Comparison of ENCODE assay signal across 23 cellular contexts in genomic region chr1:84967666-84968065, GRCh38. TPM values are rescaled to one million over a fixed set of nuclear protein-coding genes. Genes with fewer than 3 reads are reported as not detected.
DNase-seq lines count a peak whose midpoint lies in the region; ATAC-seq and TF ChIP-seq lines count a peak whose summit lies in the region.
"Had no signal": no experiment of that assay in that cellular context is flagged by ENCODE, and none has a peak within 500 bp of the region (broad histone marks: within the 10 kb centered on the region; RNA-seq: fewer than 3 reads in every experiment).

No MANE protein-coding gene starts in this region.

- in situ Hi-C loops in transverse colon (cut with MboI; ENCODE audit: low pct_ligation_motif_present in 1 of 4, low pct_unique_long_range_greater_than_20kb in 1 of 4, low sequenced_read_pairs in 3 of 4) = loop anchor here in 1 of 4 donors (25.0 kb wide), 1 partner anchor 270 kb away; no protein-coding TSS in a partner anchor

- no peak for TF ChIP-seq CTCF in natural killer cell (IDR thresholded peaks at IDR 0.05)
- TF ChIP-seq CTCF in transverse colon (IDR thresholded peaks at IDR 0.05) = no peak
- no peak for TF ChIP-seq CTCF in CD8-positive, alpha-beta T cell (IDR thresholded peaks at IDR 0.05)

- 50 to 54% methylated on average over 1 of the region's 1 CpG for WGBS in transverse colon (ENCODE audit: low coverage in 1 of 2), 2 donors

- intact Hi-C loops in natural killer cell (cut with micrococcal nuclease) = no loop called here
- intact Hi-C loops in activated T-helper 2 cell treated with anti-CD3 and anti-CD28 coated beads, Interferon-gamma antibody, Interleukin-2, Interleukin-4, amounts not matched to agents 10 μg/mL and 5 μg/mL and 100 μg/mL, durations not matched to agents 14 hours and 24 hours and 36 hours (cut with micrococcal nuclease) = no loop called here
- intact Hi-C loops in transverse colon (cut with DNase I; ENCODE audit: low total_unique reads) = no loop called here
- intact Hi-C loops in CD8-positive, alpha-beta T cell (cut with DNase I, micrococcal nuclease) = no loop called here

- peaks cover 0 to 34% of the 10 kb centered on the region in 2 donors for H3K4me1 Mint-ChIP-seq in natural killer cell treated with Interleukin-12 subunit alpha and Interleukin-12 subunit beta and Interleukin-15 and Interleukin-18, amount 100 ng/mL, for 72 hours (ENCODE audit: low read depth in 2 of 2)
- no peaks in the 10 kb centered on the region for H3K4me1 Mint-ChIP-seq in natural killer cell
- H3K4me1 Mint-ChIP-seq in activated T-helper 2 cell treated with anti-CD3 and anti-CD28 coated beads, Interferon-gamma antibody, Interleukin-2, Interleukin-4, amounts not matched to agents 10 μg/mL and 5 μg/mL and 100 μg/mL, durations not matched to agents 14 hours and 24 hours and 36 hours (ENCODE audit: low read depth) = peaks cover 46% of the 10 kb centered on the region
- peaks cover 50% of the 10 kb centered on the region for H3K4me1 Mint-ChIP-seq in stimulated activated effector memory CD8-positive, alpha-beta T cell treated with anti-CD3 and anti-CD28 coated beads, Interleukin-12 subunit alpha, Interleukin-12 subunit beta, amount 100 ng/mL, for 72 hours
- H3K4me1 Mint-ChIP-seq in CD8-positive, alpha-beta T cell (ENCODE audit: low read depth) = peaks cover 10% of the 10 kb centered on the region

- no peak overlapping the region for H3K4me3 ChIP-seq in transverse colon
- no peak overlapping the region for H3K4me3 ChIP-seq in H7 (ENCODE audit: insufficient read depth, low read depth, low read length)
- no peak overlapping the region for H3K4me3 ChIP-seq in CD8-positive, alpha-beta T cell (ENCODE audit: low read depth, low read length)
- H3K4me3 ChIP-seq: A549; BLaER1 treated with 17β-estradiol and CSF1 and Interleukin-3, amounts not matched to agents 10 nM and 100 nM had no signal

- H3K9me3 Mint-ChIP-seq in natural killer cell treated with Interleukin-12 subunit alpha and Interleukin-12 subunit beta and Interleukin-15 and Interleukin-18, amount 100 ng/mL, for 72 hours = no peaks in the 10 kb centered on the region
- no peaks in the 10 kb centered on the region for H3K9me3 Mint-ChIP-seq in natural killer cell
- H3K9me3 Mint-ChIP-seq in activated T-helper 2 cell treated with anti-CD3 and anti-CD28 coated beads, Interferon-gamma antibody, Interleukin-2, Interleukin-4, amounts not matched to agents 10 μg/mL and 5 μg/mL and 100 μg/mL, durations not matched to agents 14 hours and 24 hours and 36 hours = no peaks in the 10 kb centered on the region
- no peaks in the 10 kb centered on the region for H3K9me3 Mint-ChIP-seq in stimulated activated effector memory CD8-positive, alpha-beta T cell treated with anti-CD3 and anti-CD28 coated beads, Interleukin-12 subunit alpha, Interleukin-12 subunit beta, amount 100 ng/mL, for 72 hours
- H3K9me3 Mint-ChIP-seq in CD8-positive, alpha-beta T cell = no peaks in the 10 kb centered on the region
- H3K9me3 Mint-ChIP-seq: CD4-positive, alpha-beta T cell had no signal

- H3K9me3 ChIP-seq in transverse colon = no peaks in the 10 kb centered on the region
- no peaks in the 10 kb centered on the region for H3K9me3 ChIP-seq in CD8-positive, alpha-beta T cell (ENCODE audit: low read length)
- H3K9me3 ChIP-seq: A549; BE2C; BLaER1 treated with 17β-estradiol and CSF1 and Interleukin-3, amounts not matched to agents 10 nM and 100 nM had no signal

- H3K4me3 Mint-ChIP-seq in natural killer cell treated with Interleukin-12 subunit alpha and Interleukin-12 subunit beta and Interleukin-15 and Interleukin-18, amount 100 ng/mL, for 72 hours = peak overlapping the region; percentile 25
- no peak overlapping the region for H3K4me3 Mint-ChIP-seq in natural killer cell
- H3K4me3 Mint-ChIP-seq in activated T-helper 2 cell treated with anti-CD3 and anti-CD28 coated beads, Interferon-gamma antibody, Interleukin-2, Interleukin-4, amounts not matched to agents 10 μg/mL and 5 μg/mL and 100 μg/mL, durations not matched to agents 14 hours and 24 hours and 36 hours (ENCODE audit: low read depth) = no peak overlapping the region
- no peak overlapping the region for H3K4me3 Mint-ChIP-seq in stimulated activated effector memory CD8-positive, alpha-beta T cell treated with anti-CD3 and anti-CD28 coated beads, Interleukin-12 subunit alpha, Interleukin-12 subunit beta, amount 100 ng/mL, for 72 hours
- no peak overlapping the region for H3K4me3 Mint-ChIP-seq in CD8-positive, alpha-beta T cell
- H3K4me3 Mint-ChIP-seq: CD14-positive monocyte; CD4-positive, alpha-beta T cell had no signal

- H3K27ac ChIP-seq in transverse colon = peak overlapping the region; percentile 20 to 78 (median 62)
- H3K27ac ChIP-seq in CD8-positive, alpha-beta T cell (ENCODE audit: low read depth, low read length) = no peak overlapping the region
- H3K27ac ChIP-seq: A549; BLaER1 treated with 17β-estradiol and CSF1 and Interleukin-3, amounts not matched to agents 10 nM and 100 nM had no signal

- DNase-seq in natural killer cell treated with Interleukin-12 subunit alpha and Interleukin-12 subunit beta and Interleukin-15 and Interleukin-18, amount 100 ng/mL, for 72 hours (ENCODE audit: low spot score) = no peak
- DNase-seq in natural killer cell (no peak), transverse colon (no peak), H7 (no peak)
- DNase-seq in activated T-helper 2 cell treated with anti-CD3 and anti-CD28 coated beads, Interferon-gamma antibody, Interleukin-2, Interleukin-4, amounts not matched to agents 10 μg/mL and 5 μg/mL and 100 μg/mL, durations not matched to agents 14 hours and 24 hours and 36 hours (ENCODE audit: low spot score) = no peak
- no peak for DNase-seq in stimulated activated effector memory CD8-positive, alpha-beta T cell treated with anti-CD3 and anti-CD28 coated beads, Interleukin-12 subunit alpha, Interleukin-12 subunit beta, amount 100 ng/mL, for 72 hours (ENCODE audit: low spot score in 2 of 2)
- DNase-seq in CD8-positive, alpha-beta T cell = no peak
- DNase-seq: 8988T; ACHN; AML-193; BE2C; Calu3; CD4-positive, alpha-beta T cell; COR-L47; DMS53; DMS79 treated with DMSO at 0.1 percent for 48 hours; GF-D8; GOT3; HCEC 1CT had no signal

- H3K36me3 ChIP-seq in transverse colon (no peaks in the 10 kb centered on the region), H7 (replicated peaks; ENCODE audit: control insufficient read depth, insufficient read depth, low read length) (no peaks in the 10 kb centered on the region)
- no peaks in the 10 kb centered on the region for H3K36me3 ChIP-seq in CD8-positive, alpha-beta T cell (ENCODE audit: insufficient read depth, low read length)
- H3K36me3 ChIP-seq: BE2C; BLaER1 treated with 17β-estradiol and CSF1 and Interleukin-3, amounts not matched to agents 10 nM and 100 nM had no signal

- no peak for TF ChIP-seq EP300 in transverse colon (IDR thresholded peaks at IDR 0.05; ENCODE audit: low read depth)

- peaks cover 0 to 39% (median 23%) of the 10 kb centered on the region in 4 donors for H3K4me1 ChIP-seq in transverse colon
- H3K4me1 ChIP-seq in CD8-positive, alpha-beta T cell (ENCODE audit: insufficient read depth, low read length) = no peaks in the 10 kb centered on the region
- H3K4me1 ChIP-seq: A549, BE2C had no signal

- POLR2A ChIA-PET in CD8-positive, alpha-beta T cell (lab: Charles Lee) = no interaction called here

- no peaks in the 10 kb centered on the region for H3K27me3 Mint-ChIP-seq in natural killer cell treated with Interleukin-12 subunit alpha and Interleukin-12 subunit beta and Interleukin-15 and Interleukin-18, amount 100 ng/mL, for 72 hours
- peaks cover 0 to 3% of the 10 kb centered on the region in 2 donors for H3K27me3 Mint-ChIP-seq in natural killer cell (ENCODE audit: low read depth in 2 of 2)
- no peaks in the 10 kb centered on the region for H3K27me3 Mint-ChIP-seq in activated T-helper 2 cell treated with anti-CD3 and anti-CD28 coated beads, Interferon-gamma antibody, Interleukin-2, Interleukin-4, amounts not matched to agents 10 μg/mL and 5 μg/mL and 100 μg/mL, durations not matched to agents 14 hours and 24 hours and 36 hours (ENCODE audit: low read depth)
- no peaks in the 10 kb centered on the region for H3K27me3 Mint-ChIP-seq in CD8-positive, alpha-beta T cell (ENCODE audit: low read depth)
- H3K27me3 Mint-ChIP-seq: CD4-positive, alpha-beta T cell had no signal

- TF ChIP-seq POLR2A in transverse colon (IDR thresholded peaks at IDR 0.05) = no peak

- CTCF ChIA-PET in CD8-positive, alpha-beta T cell (lab: Charles Lee) = no interaction called here

- no peak for ATAC-seq in natural killer cell treated with Interleukin-12 subunit alpha and Interleukin-12 subunit beta and Interleukin-15 and Interleukin-18, amount 100 ng/mL, for 72 hours
- ATAC-seq in natural killer cell (no peak), HG02938 (IDR thresholded peaks at IDR 0.05; ENCODE audit: unreplicated experiment) (no peak)
- no peak for ATAC-seq in stimulated activated effector memory CD8-positive, alpha-beta T cell treated with anti-CD3 and anti-CD28 coated beads, Interleukin-12 subunit alpha, Interleukin-12 subunit beta, amount 100 ng/mL, for 72 hours
- no peak for ATAC-seq in CD8-positive, alpha-beta T cell
- ATAC-seq: A549 had no signal

- no peaks in the 10 kb centered on the region for H3K27me3 ChIP-seq in transverse colon
- H3K27me3 ChIP-seq in H7 (ENCODE audit: control insufficient read depth, insufficient read depth, low read length) = no peaks in the 10 kb centered on the region; the same call in 1 of the 2 replicates
- H3K27me3 ChIP-seq in CD8-positive, alpha-beta T cell (ENCODE audit: insufficient read depth, low read length) = no peaks in the 10 kb centered on the region
- H3K27me3 ChIP-seq: BE2C; BLaER1 treated with 17β-estradiol and CSF1 and Interleukin-3, amounts not matched to agents 10 nM and 100 nM had no signal

- peaks cover 16% of the 10 kb centered on the region for H3K36me3 Mint-ChIP-seq in natural killer cell treated with Interleukin-12 subunit alpha and Interleukin-12 subunit beta and Interleukin-15 and Interleukin-18, amount 100 ng/mL, for 72 hours
- no peaks in the 10 kb centered on the region for H3K36me3 Mint-ChIP-seq in natural killer cell
- H3K36me3 Mint-ChIP-seq in activated T-helper 2 cell treated with anti-CD3 and anti-CD28 coated beads, Interferon-gamma antibody, Interleukin-2, Interleukin-4, amounts not matched to agents 10 μg/mL and 5 μg/mL and 100 μg/mL, durations not matched to agents 14 hours and 24 hours and 36 hours (ENCODE audit: low read depth) = peaks cover 83% of the 10 kb centered on the region
- H3K36me3 Mint-ChIP-seq in stimulated activated effector memory CD8-positive, alpha-beta T cell treated with anti-CD3 and anti-CD28 coated beads, Interleukin-12 subunit alpha, Interleukin-12 subunit beta, amount 100 ng/mL, for 72 hours = peaks cover 63% of the 10 kb centered on the region
- H3K36me3 Mint-ChIP-seq in CD8-positive, alpha-beta T cell = peaks cover 8% of the 10 kb centered on the region

- peak overlapping the region; percentile 48 to 75 for H3K27ac Mint-ChIP-seq in natural killer cell treated with Interleukin-12 subunit alpha and Interleukin-12 subunit beta and Interleukin-15 and Interleukin-18, amount 100 ng/mL, for 72 hours
- no peak overlapping the region for H3K27ac Mint-ChIP-seq in natural killer cell
- peak overlapping the region; percentile 60 for H3K27ac Mint-ChIP-seq in activated T-helper 2 cell treated with anti-CD3 and anti-CD28 coated beads, Interferon-gamma antibody, Interleukin-2, Interleukin-4, amounts not matched to agents 10 μg/mL and 5 μg/mL and 100 μg/mL, durations not matched to agents 14 hours and 24 hours and 36 hours
- H3K27ac Mint-ChIP-seq in stimulated activated effector memory CD8-positive, alpha-beta T cell treated with anti-CD3 and anti-CD28 coated beads, Interleukin-12 subunit alpha, Interleukin-12 subunit beta, amount 100 ng/mL, for 72 hours = peak overlapping the region; percentile 74
- no peak overlapping the region for H3K27ac Mint-ChIP-seq in CD8-positive, alpha-beta T cell
- H3K27ac Mint-ChIP-seq: CD14-positive monocyte; CD4-positive, alpha-beta T cell had no signal

RNA-seq across cellular contexts. Expression of gene MCOLN2, which starts 29.2 kb away (rescaled TPM):
- total RNA-seq in natural killer cell treated with Interleukin-12 subunit alpha and Interleukin-12 subunit beta and Interleukin-15 and Interleukin-18, amount 100 ng/mL, for 72 hours = 100 to 1,000 TPM in 1 of 2 donors, 10 to 100 TPM in 1; 35.5 to 117 TPM
- total RNA-seq in natural killer cell (10 to 100 TPM in 1 of 3 donors, 1 to 10 TPM in 1, under 1 TPM in 1; 0.84 to 23.9 (median 3.8) TPM), transverse colon (100 to 1,000 TPM in 2 of 4 donors, 10 to 100 TPM in 2; 15.7 to 133 (median 82.7) TPM)
- total RNA-seq in activated T-helper 2 cell treated with anti-CD3 and anti-CD28 coated beads, Interferon-gamma antibody, Interleukin-2, Interleukin-4, amounts not matched to agents 10 μg/mL and 5 μg/mL and 100 μg/mL, durations not matched to agents 14 hours and 24 hours and 36 hours = 142 and 143 TPM in 2 replicates
- 0.38 and 0.70 TPM in 2 replicates for total RNA-seq in H7 (2014; rRNA removed; shearing (Covaris generic))
- total RNA-seq in CD8-positive, alpha-beta T cell = 10 to 100 TPM; 12.7 to 23.1 TPM

Comparison
In these comparisons a context has a peak if more than half of its experiments do, and no peak if none do; other contexts are left out.
1. H3K27ac Mint-ChIP-seq: peak in natural killer cell treated with Interleukin-12 subunit alpha and Interleukin-12 subunit beta and Interleukin-15 and Interleukin-18, amount 100 ng/mL, for 72 hours (2 of 2), activated T-helper 2 cell treated with anti-CD3 and anti-CD28 coated beads, Interferon-gamma antibody, Interleukin-2, Interleukin-4, amounts not matched to agents 10 μg/mL and 5 μg/mL and 100 μg/mL, durations not matched to agents 14 hours and 24 hours and 36 hours (single experiment) and stimulated activated effector memory CD8-positive, alpha-beta T cell treated with anti-CD3 and anti-CD28 coated beads, Interleukin-12 subunit alpha, Interleukin-12 subunit beta, amount 100 ng/mL, for 72 hours (single experiment); none in natural killer cell (0 of 2) and CD8-positive, alpha-beta T cell (single experiment).